ENCODE assay signal across 1 cellular context in genomic region chr5:159121061-159121460, GRCh38.
TF ChIP-seq lines count a peak whose summit lies in the region.

No MANE protein-coding gene starts in this region.

TF ChIP-seq in WTC11, 78 proteins besides CTCF, POLR2A, EP300 and RAD21:
- TF ChIP-seq OVOL2 (CRISPR knock-in tag; IDR thresholded peaks at IDR 0.05; ENCODE audit: borderline replicate concordance) (no peak), NR1H2 (CRISPR knock-in tag; IDR thresholded peaks at IDR 0.05) (no peak), TEAD1 (CRISPR knock-in tag; IDR thresholded peaks at IDR 0.05) (no peak), ZBTB21 (CRISPR knock-in tag; IDR thresholded peaks at IDR 0.05; ENCODE audit: borderline replicate concordance) (no peak), MYBL2 (CRISPR knock-in tag; IDR thresholded peaks at IDR 0.05) (no peak), ZNF425 (CRISPR knock-in tag; conservative IDR thresholded peaks at IDR 0.05) (no peak), NR3C1 (CRISPR knock-in tag; conservative IDR thresholded peaks at IDR 0.05; ENCODE audit: low read depth) (no peak)
- TF ChIP-seq, protein P1, sequence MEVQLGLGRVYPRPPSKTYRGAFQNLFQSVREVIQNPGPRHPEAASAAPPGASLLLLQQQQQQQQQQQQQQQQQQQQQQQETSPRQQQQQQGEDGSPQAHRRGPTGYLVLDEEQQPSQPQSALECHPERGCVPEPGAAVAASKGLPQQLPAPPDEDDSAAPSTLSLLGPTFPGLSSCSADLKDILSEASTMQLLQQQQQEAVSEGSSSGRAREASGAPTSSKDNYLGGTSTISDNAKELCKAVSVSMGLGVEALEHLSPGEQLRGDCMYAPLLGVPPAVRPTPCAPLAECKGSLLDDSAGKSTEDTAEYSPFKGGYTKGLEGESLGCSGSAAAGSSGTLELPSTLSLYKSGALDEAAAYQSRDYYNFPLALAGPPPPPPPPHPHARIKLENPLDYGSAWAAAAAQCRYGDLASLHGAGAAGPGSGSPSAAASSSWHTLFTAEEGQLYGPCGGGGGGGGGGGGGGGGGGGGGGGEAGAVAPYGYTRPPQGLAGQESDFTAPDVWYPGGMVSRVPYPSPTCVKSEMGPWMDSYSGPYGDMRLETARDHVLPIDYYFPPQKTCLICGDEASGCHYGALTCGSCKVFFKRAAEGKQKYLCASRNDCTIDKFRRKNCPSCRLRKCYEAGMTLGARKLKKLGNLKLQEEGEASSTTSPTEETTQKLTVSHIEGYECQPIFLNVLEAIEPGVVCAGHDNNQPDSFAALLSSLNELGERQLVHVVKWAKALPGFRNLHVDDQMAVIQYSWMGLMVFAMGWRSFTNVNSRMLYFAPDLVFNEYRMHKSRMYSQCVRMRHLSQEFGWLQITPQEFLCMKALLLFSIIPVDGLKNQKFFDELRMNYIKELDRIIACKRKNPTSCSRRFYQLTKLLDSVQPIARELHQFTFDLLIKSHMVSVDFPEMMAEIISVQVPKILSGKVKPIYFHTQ (CRISPR knock-in tag; IDR thresholded peaks at IDR 0.05), result no peak
- TF ChIP-seq, protein P2, sequence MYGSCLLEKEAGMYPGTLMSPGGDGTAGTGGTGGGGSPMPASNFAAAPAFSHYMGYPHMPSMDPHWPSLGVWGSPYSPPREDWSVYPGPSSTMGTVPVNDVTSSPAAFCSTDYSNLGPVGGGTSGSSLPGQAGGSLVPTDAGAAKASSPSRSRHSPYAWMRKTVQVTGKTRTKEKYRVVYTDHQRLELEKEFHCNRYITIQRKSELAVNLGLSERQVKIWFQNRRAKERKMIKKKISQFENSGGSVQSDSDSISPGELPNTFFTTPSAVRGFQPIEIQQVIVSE (CRISPR knock-in tag; IDR thresholded peaks at IDR 0.05; ENCODE audit: borderline replicate concordance), result no peak
- TF ChIP-seq, protein P3, sequence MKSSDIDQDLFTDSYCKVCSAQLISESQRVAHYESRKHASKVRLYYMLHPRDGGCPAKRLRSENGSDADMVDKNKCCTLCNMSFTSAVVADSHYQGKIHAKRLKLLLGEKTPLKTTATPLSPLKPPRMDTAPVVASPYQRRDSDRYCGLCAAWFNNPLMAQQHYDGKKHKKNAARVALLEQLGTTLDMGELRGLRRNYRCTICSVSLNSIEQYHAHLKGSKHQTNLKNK (CRISPR knock-in tag; IDR thresholded peaks at IDR 0.05), result no peak
- TF ChIP-seq, protein P4, sequence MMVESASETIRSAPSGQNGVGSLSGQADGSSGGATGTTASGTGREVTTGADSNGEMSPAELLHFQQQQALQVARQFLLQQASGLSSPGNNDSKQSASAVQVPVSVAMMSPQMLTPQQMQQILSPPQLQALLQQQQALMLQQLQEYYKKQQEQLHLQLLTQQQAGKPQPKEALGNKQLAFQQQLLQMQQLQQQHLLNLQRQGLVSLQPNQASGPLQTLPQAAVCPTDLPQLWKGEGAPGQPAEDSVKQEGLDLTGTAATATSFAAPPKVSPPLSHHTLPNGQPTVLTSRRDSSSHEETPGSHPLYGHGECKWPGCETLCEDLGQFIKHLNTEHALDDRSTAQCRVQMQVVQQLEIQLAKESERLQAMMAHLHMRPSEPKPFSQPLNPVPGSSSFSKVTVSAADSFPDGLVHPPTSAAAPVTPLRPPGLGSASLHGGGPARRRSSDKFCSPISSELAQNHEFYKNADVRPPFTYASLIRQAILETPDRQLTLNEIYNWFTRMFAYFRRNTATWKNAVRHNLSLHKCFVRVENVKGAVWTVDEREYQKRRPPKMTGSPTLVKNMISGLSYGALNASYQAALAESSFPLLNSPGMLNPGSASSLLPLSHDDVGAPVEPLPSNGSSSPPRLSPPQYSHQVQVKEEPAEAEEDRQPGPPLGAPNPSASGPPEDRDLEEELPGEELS (CRISPR knock-in tag; IDR thresholded peaks at IDR 0.05), result no peak
- TF ChIP-seq, protein P5, sequence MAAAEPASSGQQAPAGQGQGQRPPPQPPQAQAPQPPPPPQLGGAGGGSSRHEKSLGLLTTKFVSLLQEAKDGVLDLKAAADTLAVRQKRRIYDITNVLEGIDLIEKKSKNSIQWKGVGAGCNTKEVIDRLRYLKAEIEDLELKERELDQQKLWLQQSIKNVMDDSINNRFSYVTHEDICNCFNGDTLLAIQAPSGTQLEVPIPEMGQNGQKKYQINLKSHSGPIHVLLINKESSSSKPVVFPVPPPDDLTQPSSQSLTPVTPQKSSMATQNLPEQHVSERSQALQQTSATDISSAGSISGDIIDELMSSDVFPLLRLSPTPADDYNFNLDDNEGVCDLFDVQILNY (CRISPR knock-in tag; IDR thresholded peaks at IDR 0.05), result no peak
